In the genomic region with DNA sequence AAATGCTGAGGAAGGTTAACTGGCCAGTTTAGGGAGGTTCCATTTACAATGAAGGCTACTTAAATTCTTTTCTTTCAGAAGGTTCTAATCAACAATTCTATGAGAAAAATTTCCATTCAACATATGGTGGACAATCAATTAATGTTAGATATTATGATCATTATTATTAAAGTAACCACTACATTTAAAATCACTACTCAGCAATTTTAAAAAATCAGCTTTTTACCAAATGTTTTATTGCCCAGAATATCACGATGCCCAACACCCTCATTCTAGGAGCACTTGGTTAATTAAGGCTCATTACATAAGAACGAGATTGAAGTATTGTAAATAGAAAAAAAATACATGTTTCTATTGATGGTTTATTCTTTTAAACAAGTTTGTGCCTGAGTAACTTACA, we compare ENCODE assay signal across 24 cellular contexts.
"Had no signal": no experiment of that assay in that cellular context is flagged by ENCODE, and none has a peak within 500 bp of the region (broad histone marks: within the 10 kb centered on the region; RNA-seq: fewer than 3 reads in every experiment).

No MANE protein-coding gene starts in this region.

- H3K4me1 Mint-ChIP-seq: memory B cell; natural killer cell; stimulated activated naive B cell treated with anti-CD40 and anti-IgM and Interleukin-4, amounts not matched to agents 10 μg/mL and 1 μg/mL and 100 μg/mL, for 72 hours had no signal

- H3K36me3 Mint-ChIP-seq: memory B cell; natural killer cell; stimulated activated naive B cell treated with anti-CD40 and anti-IgM and Interleukin-4, amounts not matched to agents 10 μg/mL and 1 μg/mL and 100 μg/mL, for 72 hours had no signal

- DNase-seq: dorsolateral prefrontal cortex; effector CD4-positive, alpha-beta T cell; head of caudate nucleus; kidney; natural killer cell; ovary; posterior cingulate gyrus; psoas muscle; right cardiac atrium; small intestine; stimulated activated CD4-positive, alpha-beta T cell treated with anti-CD3 and anti-CD28 coated beads, Interleukin-15, amount 100 ng/mL, for 24 hours; stimulated activated CD4-positive, alpha-beta T cell treated with anti-CD3 and anti-CD28 coated beads, Interleukin-2, amount 100 ng/mL, for 48 hours; stimulated activated naive B cell treated with anti-CD40 and anti-IgM and Interleukin-4, amounts not matched to agents 10 μg/mL and 1 μg/mL and 100 μg/mL, for 72 hours had no signal

- H3K27me3 Mint-ChIP-seq: memory B cell; stimulated activated naive B cell treated with anti-CD40 and anti-IgM and Interleukin-4, amounts not matched to agents 10 μg/mL and 1 μg/mL and 100 μg/mL, for 72 hours; stimulated activated naive CD8-positive, alpha-beta T cell treated with anti-CD3 and anti-CD28 coated beads, Interleukin-15, Interleukin-2, amounts not matched to agents 100 ng/mL and 50 ng/mL, for 24 hours had no signal

- H3K27ac ChIP-seq: ovary, psoas muscle, thoracic aorta, upper lobe of left lung had no signal

- FAIRE-seq: colon, frontal cortex, kidney, small intestine, urothelium cell line had no signal

- H3K27ac Mint-ChIP-seq: memory B cell; natural killer cell; stimulated activated naive B cell treated with anti-CD40 and anti-IgM and Interleukin-4, amounts not matched to agents 10 μg/mL and 1 μg/mL and 100 μg/mL, for 72 hours; stimulated activated naive CD8-positive, alpha-beta T cell treated with anti-CD3 and anti-CD28 coated beads, Interleukin-15, Interleukin-2, amounts not matched to agents 100 ng/mL and 50 ng/mL, for 24 hours had no signal

- H3K9me3 ChIP-seq: ovary, psoas muscle, thoracic aorta, tibial nerve, upper lobe of left lung had no signal

- H3K27me3 ChIP-seq: dorsolateral prefrontal cortex, ovary, tibial nerve, upper lobe of left lung had no signal

- H3K4me3 Mint-ChIP-seq: memory B cell; natural killer cell; neural crest cell; stimulated activated naive B cell treated with anti-CD40 and anti-IgM and Interleukin-4, amounts not matched to agents 10 μg/mL and 1 μg/mL and 100 μg/mL, for 72 hours; stimulated activated naive CD8-positive, alpha-beta T cell treated with anti-CD3 and anti-CD28 coated beads, Interleukin-15, Interleukin-2, amounts not matched to agents 100 ng/mL and 50 ng/mL, for 24 hours had no signal

- H3K4me1 ChIP-seq: psoas muscle, tibial nerve, upper lobe of left lung had no signal

- H3K4me3 ChIP-seq: dorsolateral prefrontal cortex, lung, ovary, psoas muscle, thoracic aorta, tibial nerve, upper lobe of left lung had no signal

- H3K9me3 Mint-ChIP-seq: stimulated activated naive CD8-positive, alpha-beta T cell treated with anti-CD3 and anti-CD28 coated beads, Interleukin-15, Interleukin-2, amounts not matched to agents 100 ng/mL and 50 ng/mL, for 24 hours had no signal

- H3K36me3 ChIP-seq: ovary, thoracic aorta, tibial nerve, upper lobe of left lung had no signal

- ATAC-seq: left lobe of liver; natural killer cell; psoas muscle; right cardiac atrium; stimulated activated naive B cell treated with anti-CD40 and anti-IgM and Interleukin-4, amounts not matched to agents 10 μg/mL and 1 μg/mL and 100 μg/mL, for 72 hours had no signal
